ENCODE assay signal across 9 cellular contexts in genomic region chr3:112126501-112126900, GRCh38. TPM values are rescaled to one million over a fixed set of nuclear protein-coding genes. Genes with fewer than 3 reads are reported as not detected.
DNase-seq lines count a peak whose midpoint lies in the region; ATAC-seq and TF ChIP-seq lines count a peak whose summit lies in the region.
"Had no signal": no experiment of that assay in that cellular context is flagged by ENCODE, and none has a peak within 500 bp of the region (broad histone marks: within the 10 kb centered on the region; RNA-seq: fewer than 3 reads in every experiment).

No MANE protein-coding gene starts in this region.

- H3K9me3 Mint-ChIP-seq in central memory CD8-positive, alpha-beta T cell: no peaks in the 10 kb centered on the region
- H3K9me3 Mint-ChIP-seq in naive thymus-derived CD8-positive, alpha-beta T cell: no peaks in the 10 kb centered on the region

- intact Hi-C loops in upper lobe of right lung (cut with DNase I): no loop called here

- POLR2A ChIA-PET in naive thymus-derived CD8-positive, alpha-beta T cell (lab: Charles Lee): no interaction called here

- no peak overlapping the region for H3K4me3 ChIP-seq in upper lobe of right lung

- H3K4me1 Mint-ChIP-seq in central memory CD8-positive, alpha-beta T cell: peaks cover 29% of the 10 kb centered on the region
- H3K4me1 Mint-ChIP-seq in naive thymus-derived CD8-positive, alpha-beta T cell: peaks cover 38 to 92% (median 74%) of the 10 kb centered on the region in 4 donors

- H3K27me3 ChIP-seq in upper lobe of right lung: no peaks in the 10 kb centered on the region

- TF ChIP-seq CTCF in upper lobe of right lung (IDR thresholded peaks at IDR 0.05): no peak

- H3K27ac ChIP-seq in upper lobe of right lung: no peak overlapping the region

- H3K4me3 Mint-ChIP-seq in central memory CD8-positive, alpha-beta T cell: peak overlapping the region; percentile 56
- H3K4me3 Mint-ChIP-seq in naive thymus-derived CD8-positive, alpha-beta T cell: peak overlapping the region; percentile 15 to 81 (median 68)

- peak overlapping the region; percentile 36 for H3K27ac Mint-ChIP-seq in central memory CD8-positive, alpha-beta T cell (ENCODE audit: low read depth)
- peak overlapping the region; percentile 83 to 96 (median 91) for H3K27ac Mint-ChIP-seq in naive thymus-derived CD8-positive, alpha-beta T cell

- no peaks in the 10 kb centered on the region for H3K4me1 ChIP-seq in upper lobe of right lung

- H3K36me3 Mint-ChIP-seq in central memory CD8-positive, alpha-beta T cell (ENCODE audit: insufficient read depth): peaks cover 10% of the 10 kb centered on the region
- peaks cover 15 to 51% (median 21%) of the 10 kb centered on the region in 3 donors for H3K36me3 Mint-ChIP-seq in naive thymus-derived CD8-positive, alpha-beta T cell

- DNase-seq in EH (ENCODE audit: low read depth) (peak; percentile 54), M059J (ENCODE audit: low read depth) (peak; percentile 57), anterior cingulate cortex (lab: John Stamatoyannopoulos, UW) (no peak), upper lobe of right lung (no peak)
- no peak for DNase-seq in central memory CD8-positive, alpha-beta T cell (ENCODE audit: low spot score in 2 of 2)
- no peak for DNase-seq in naive thymus-derived CD8-positive, alpha-beta T cell

- H3K27me3 Mint-ChIP-seq in central memory CD8-positive, alpha-beta T cell: no peaks in the 10 kb centered on the region
- H3K27me3 Mint-ChIP-seq in naive thymus-derived CD8-positive, alpha-beta T cell: no peaks in the 10 kb centered on the region

- no peaks in the 10 kb centered on the region for H3K36me3 ChIP-seq in upper lobe of right lung

- ATAC-seq in central memory CD8-positive, alpha-beta T cell (replicated peaks; ENCODE audit: extremely low read depth, poor library complexity, severe bottlenecking): no peak
- ATAC-seq in naive thymus-derived CD8-positive, alpha-beta T cell: no peak
- ATAC-seq in GM19397 (IDR thresholded peaks at IDR 0.05; ENCODE audit: unreplicated experiment) (no peak), GM21515 (IDR thresholded peaks at IDR 0.05; ENCODE audit: unreplicated experiment) (no peak), upper lobe of right lung (no peak)

- no peaks in the 10 kb centered on the region for H3K9me3 ChIP-seq in upper lobe of right lung

RNA-seq across cellular contexts. Expression of gene GCSAM, which starts 6.5 kb away (rescaled TPM):
- total RNA-seq in M059J (2014; rRNA removed; shearing (Covaris generic)): not detected in 2 replicates
- 10 to 100 TPM; 15.1 TPM for total RNA-seq in naive thymus-derived CD8-positive, alpha-beta T cell
- polyA plus RNA-seq in naive thymus-derived CD8-positive, alpha-beta T cell: 10 to 100 TPM; 18.1 to 25.3 (median 22.0) TPM
- 0.90 TPM for total RNA-seq in upper lobe of right lung
- total RNA-seq: epithelial cell of proximal tubule had no signal

RNA-seq across cellular contexts. Expression of gene C3orf52, which starts 40.3 kb away (rescaled TPM):
- total RNA-seq in M059J (2014; rRNA removed; shearing (Covaris generic)): 10.9 and 12.6 TPM in 2 replicates
- total RNA-seq in naive thymus-derived CD8-positive, alpha-beta T cell: under 1 TPM; 0.94 to 0.96 TPM
- polyA plus RNA-seq in naive thymus-derived CD8-positive, alpha-beta T cell: under 1 TPM; 0.54 to 0.96 (median 0.64) TPM
- total RNA-seq in upper lobe of right lung: 20.1 TPM

Comparison
In these comparisons a context has a peak if more than half of its experiments do, and no peak if none do; other contexts are left out.
1. DNase-seq: peak in EH (single experiment) and M059J (single experiment); none in central memory CD8-positive, alpha-beta T cell (0 of 2), naive thymus-derived CD8-positive, alpha-beta T cell (0 of 10), anterior cingulate cortex (0 of 58) and upper lobe of right lung (single experiment).